In the genomic region with DNA sequence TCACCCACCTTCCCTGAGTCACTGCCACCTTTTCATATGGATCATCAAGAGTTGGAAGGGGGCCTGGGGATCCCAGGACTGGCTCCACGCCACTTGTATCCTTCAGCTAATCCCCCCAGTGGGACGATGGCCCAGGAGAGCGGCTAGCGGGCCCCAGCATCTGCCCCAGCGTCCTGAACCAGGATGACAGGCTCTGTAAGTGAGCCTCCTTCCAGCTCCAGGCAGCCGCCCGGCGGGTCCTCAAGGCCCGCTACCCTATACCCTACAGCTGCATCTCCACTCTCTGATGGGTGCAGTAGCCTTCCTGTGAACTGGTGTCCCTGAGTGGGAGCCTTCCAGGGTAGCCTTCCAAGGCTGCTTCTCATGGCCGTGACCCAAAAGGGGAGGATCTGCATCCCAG, we compare ENCODE assay signal across 32 cellular contexts.
"Had no signal": no experiment of that assay in that cellular context is flagged by ENCODE, and none has a peak within 500 bp of the region (broad histone marks: within the 10 kb centered on the region; RNA-seq: fewer than 3 reads in every experiment).

No MANE protein-coding gene starts in this region.

- H3K9ac ChIP-seq: KMS-11 had no signal

- H2AFZ ChIP-seq: PC-9 had no signal

- H3K4me3 ChIP-seq: PC-9, SJCRH30, SK-N-MC had no signal

- H3K36me3 ChIP-seq: SJCRH30 had no signal

- H3K4me2 ChIP-seq: KMS-11, PC-9 had no signal

- ATAC-seq: Panc1, Right ventricle myocardium inferior, SK-N-SH treated with all-trans-retinoic acid at 6 μM for 48 hours had no signal

- H3K27ac ChIP-seq: KMS-11, PC-9, RWPE1, SJCRH30, SK-N-MC had no signal

- H3K9me3 ChIP-seq: SJCRH30 had no signal

- H3K27me3 ChIP-seq: SJCRH30 had no signal

- DNase-seq: KBM-7, MM.1S, MV-4-11, NCI-H1092, NCI-H1105, NCI-H1417 treated with DMSO at 0.1 percent for 48 hours, NCI-H146, NCI-H1694, NCI-H187, NCI-H1930, NCI-H2029 treated with DMSO at 0.1 percent for 48 hours, NCI-H2081 treated with DMSO at 0.1 percent for 48 hours, NCI-H2107, NCI-H2171, NCI-H226, NCI-H446 treated with DMSO at 0.1 percent for 48 hours, NCI-H510A, NCI-H524, NCI-H526, NCI-H69, NCI-H748 treated with DMSO at 0.1 percent for 48 hours, NCI-H82, PC-9, SHP77, SIG-M5, SJCRH30 had no signal
